Comparison of ENCODE assay signal across 8 cellular contexts in genomic region chr5:55903121-55903701, GRCh38. TPM values are rescaled to one million over a fixed set of nuclear protein-coding genes. Genes with fewer than 3 reads are reported as not detected.
DNase-seq lines count a peak whose midpoint lies in the region; ATAC-seq, FAIRE-seq and TF ChIP-seq lines count a peak whose summit lies in the region.

No MANE protein-coding gene starts in this region.

- no peak overlapping the region for H3K4me3 ChIP-seq in NB4 (ENCODE audit: low read depth, low read length)
- no peak overlapping the region for H3K4me3 ChIP-seq in small intestine (ENCODE audit: low read depth in 1 of 2, low read length in 2 of 2)

- no peaks in the 10 kb centered on the region for H3K36me3 ChIP-seq in small intestine (ENCODE audit: control insufficient read depth in 2 of 2, insufficient read depth in 2 of 2, low read length in 2 of 2)

- WGBS in small intestine, 3 donors, result 73 to 89% (median 75%) methylated on average over 19 of the region's 19 CpGs

- TF ChIP-seq POLR2A in NB4 (IDR thresholded peaks at IDR 0.05; ENCODE audit: extremely low read depth, insufficient read length), result no peak

- POLR2A ChIA-PET in GM10248 (lab: Yijun Ruan, JAX), result no interaction called here

- TF ChIP-seq CTCF in GM10248 (IDR thresholded peaks at IDR 0.05; ENCODE audit: control extremely low read depth, extremely low read depth, low read depth, missing control alignments) (no peak), NB4 (IDR thresholded peaks at IDR 0.05; ENCODE audit: low read depth, low read length) (no peak)

- no peaks in the 10 kb centered on the region for H3K27me3 ChIP-seq in small intestine (ENCODE audit: control insufficient read depth in 2 of 2, insufficient read depth in 2 of 2, low read length in 2 of 2)

- peak; percentile 91 for ATAC-seq in GM21737 (IDR thresholded peaks at IDR 0.05; ENCODE audit: unreplicated experiment)

- no peaks in the 10 kb centered on the region for H3K9me3 ChIP-seq in small intestine (ENCODE audit: control insufficient read depth, low read depth)

- DNase-seq in GM10248 (ENCODE audit: extremely low spot score), result peak; percentile 81
- peak; percentile 86 for DNase-seq in NB4 (ENCODE audit: low read depth)
- DNase-seq in activated T-helper 1 cell treated with Interleukin-2 at 50 U/mL for 16 hours (ENCODE audit: low read depth), result peak; percentile 31
- peak; percentile 13 for DNase-seq in non-pigmented ciliary epithelial cell (ENCODE audit: low read depth)
- DNase-seq in NCI-H82 (lab: John Stamatoyannopoulos, UW), result no peak
- no peak for DNase-seq in small intestine
- no peak for DNase-seq in NCI-H187 treated with DMSO at 0.1 percent for 48 hours (lab: John Stamatoyannopoulos, UW)

- H3K27ac ChIP-seq in small intestine (ENCODE audit: low read depth in 1 of 2, low read length in 1 of 2), result no peak overlapping the region

- FAIRE-seq in small intestine (lab: Jason Lieb, UNC), result no peak

- no peaks in the 10 kb centered on the region for H3K4me1 ChIP-seq in small intestine (ENCODE audit: control insufficient read depth in 2 of 2, insufficient read depth in 1 of 2, low read depth in 1 of 2, low read length in 1 of 2)

- CTCF ChIA-PET in GM10248 (lab: Yijun Ruan, JAX), result interaction anchor here (1.1 to 1.7 kb wide), 3 partner anchors 11 to 20 kb away, joined by 3 to 6 read pairs (median 3); no protein-coding TSS in a partner anchor

RNA-seq across cellular contexts. Expression of gene IL31RA, which starts 52.1 kb away (rescaled TPM):
- under 1 TPM in 1 of 3 donors, not detected in 2; 0.04 TPM for polyA plus RNA-seq in small intestine

Comparison
In these comparisons a context has a peak if more than half of its experiments do, and no peak if none do; other contexts are left out.
1. DNase-seq: peak in GM10248 (single experiment), NB4 (single experiment), activated T-helper 1 cell treated with Interleukin-2 at 50 U/mL for 16 hours (single experiment) and non-pigmented ciliary epithelial cell (single experiment); none in NCI-H82 (single experiment), small intestine (single experiment) and NCI-H187 treated with DMSO at 0.1 percent for 48 hours (single experiment).